In the genomic region with DNA sequence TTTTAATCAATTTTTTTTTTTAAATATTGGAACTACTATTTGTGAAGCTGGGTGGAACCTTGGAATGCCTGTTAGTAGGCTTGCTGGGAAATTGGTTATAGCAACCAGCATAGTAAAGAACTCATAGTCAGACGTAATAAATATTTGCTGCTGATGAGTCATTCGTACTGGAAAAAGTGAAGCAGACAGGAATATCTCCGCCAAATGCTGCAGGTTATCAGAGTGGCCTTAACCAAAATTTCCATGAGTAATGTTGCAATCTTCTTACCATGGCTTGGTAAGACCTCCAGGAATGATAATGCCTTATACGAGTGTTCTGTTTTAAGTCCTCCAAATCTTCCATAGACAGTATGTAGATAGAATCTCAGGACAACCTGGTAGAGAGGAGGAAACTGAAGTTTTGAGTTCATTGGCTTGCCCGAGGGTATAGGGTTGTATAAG, we compare ENCODE assay signal across 2 cellular contexts.
TF ChIP-seq lines count a peak whose summit lies in the region.

No MANE protein-coding gene starts in this region.

TF ChIP-seq in K562, 482 proteins besides CTCF, POLR2A, EP300 and RAD21 (continued from another document and continues in another):
- TF ChIP-seq HNRNPH1 (optimal IDR thresholded peaks at IDR 0.05; ENCODE audit: low read depth, low read length) (no peak), MAFG (tag; conservative IDR thresholded peaks at IDR 0.05) (peak; percentile 21; the same call in 1 of the 2 replicates), EP400 (IDR thresholded peaks at IDR 0.05) (peak; percentile 42), KDM5B (IDR thresholded peaks at IDR 0.05; ENCODE audit: insufficient replicate concordance, low read depth, low read length) (peak; percentile 33), SMARCB1 (IDR thresholded peaks at IDR 0.05; ENCODE audit: insufficient read length, low read depth) (no peak), ZNF146 (CRISPR knock-in tag; IDR thresholded peaks at IDR 0.05; ENCODE audit: unreplicated experiment) (no peak), SMAD1 (IDR thresholded peaks at IDR 0.05; ENCODE audit: low read depth, low read length, partially characterized antibody) (no peak), ATF7 (IDR thresholded peaks at IDR 0.05) (peak; percentile 76), PYGO2 (tag; IDR thresholded peaks at IDR 0.05) (no peak), CCNT2 (IDR thresholded peaks at IDR 0.05; ENCODE audit: borderline replicate concordance, extremely low read depth, insufficient read length, low read depth, low read length) (peak; percentile 79), ZNF316 (IDR thresholded peaks at IDR 0.05) (0 out of 2 replicates have a peak, but pooled peaks have one; percentile 19), JUN (IDR thresholded peaks at IDR 0.05; ENCODE audit: borderline replicate concordance, low read depth, low read length) (peak; percentile 97), JUN (CRISPR knock-in tag; IDR thresholded peaks at IDR 0.05; ENCODE audit: borderline replicate concordance) (no peak), E2F3 (CRISPR knock-in tag; IDR thresholded peaks at IDR 0.05) (no peak), ETS2 (tag; IDR thresholded peaks at IDR 0.05; ENCODE audit: borderline replicate concordance, poor library complexity, severe bottlenecking) (no peak)
- TF ChIP-seq, protein P1, sequence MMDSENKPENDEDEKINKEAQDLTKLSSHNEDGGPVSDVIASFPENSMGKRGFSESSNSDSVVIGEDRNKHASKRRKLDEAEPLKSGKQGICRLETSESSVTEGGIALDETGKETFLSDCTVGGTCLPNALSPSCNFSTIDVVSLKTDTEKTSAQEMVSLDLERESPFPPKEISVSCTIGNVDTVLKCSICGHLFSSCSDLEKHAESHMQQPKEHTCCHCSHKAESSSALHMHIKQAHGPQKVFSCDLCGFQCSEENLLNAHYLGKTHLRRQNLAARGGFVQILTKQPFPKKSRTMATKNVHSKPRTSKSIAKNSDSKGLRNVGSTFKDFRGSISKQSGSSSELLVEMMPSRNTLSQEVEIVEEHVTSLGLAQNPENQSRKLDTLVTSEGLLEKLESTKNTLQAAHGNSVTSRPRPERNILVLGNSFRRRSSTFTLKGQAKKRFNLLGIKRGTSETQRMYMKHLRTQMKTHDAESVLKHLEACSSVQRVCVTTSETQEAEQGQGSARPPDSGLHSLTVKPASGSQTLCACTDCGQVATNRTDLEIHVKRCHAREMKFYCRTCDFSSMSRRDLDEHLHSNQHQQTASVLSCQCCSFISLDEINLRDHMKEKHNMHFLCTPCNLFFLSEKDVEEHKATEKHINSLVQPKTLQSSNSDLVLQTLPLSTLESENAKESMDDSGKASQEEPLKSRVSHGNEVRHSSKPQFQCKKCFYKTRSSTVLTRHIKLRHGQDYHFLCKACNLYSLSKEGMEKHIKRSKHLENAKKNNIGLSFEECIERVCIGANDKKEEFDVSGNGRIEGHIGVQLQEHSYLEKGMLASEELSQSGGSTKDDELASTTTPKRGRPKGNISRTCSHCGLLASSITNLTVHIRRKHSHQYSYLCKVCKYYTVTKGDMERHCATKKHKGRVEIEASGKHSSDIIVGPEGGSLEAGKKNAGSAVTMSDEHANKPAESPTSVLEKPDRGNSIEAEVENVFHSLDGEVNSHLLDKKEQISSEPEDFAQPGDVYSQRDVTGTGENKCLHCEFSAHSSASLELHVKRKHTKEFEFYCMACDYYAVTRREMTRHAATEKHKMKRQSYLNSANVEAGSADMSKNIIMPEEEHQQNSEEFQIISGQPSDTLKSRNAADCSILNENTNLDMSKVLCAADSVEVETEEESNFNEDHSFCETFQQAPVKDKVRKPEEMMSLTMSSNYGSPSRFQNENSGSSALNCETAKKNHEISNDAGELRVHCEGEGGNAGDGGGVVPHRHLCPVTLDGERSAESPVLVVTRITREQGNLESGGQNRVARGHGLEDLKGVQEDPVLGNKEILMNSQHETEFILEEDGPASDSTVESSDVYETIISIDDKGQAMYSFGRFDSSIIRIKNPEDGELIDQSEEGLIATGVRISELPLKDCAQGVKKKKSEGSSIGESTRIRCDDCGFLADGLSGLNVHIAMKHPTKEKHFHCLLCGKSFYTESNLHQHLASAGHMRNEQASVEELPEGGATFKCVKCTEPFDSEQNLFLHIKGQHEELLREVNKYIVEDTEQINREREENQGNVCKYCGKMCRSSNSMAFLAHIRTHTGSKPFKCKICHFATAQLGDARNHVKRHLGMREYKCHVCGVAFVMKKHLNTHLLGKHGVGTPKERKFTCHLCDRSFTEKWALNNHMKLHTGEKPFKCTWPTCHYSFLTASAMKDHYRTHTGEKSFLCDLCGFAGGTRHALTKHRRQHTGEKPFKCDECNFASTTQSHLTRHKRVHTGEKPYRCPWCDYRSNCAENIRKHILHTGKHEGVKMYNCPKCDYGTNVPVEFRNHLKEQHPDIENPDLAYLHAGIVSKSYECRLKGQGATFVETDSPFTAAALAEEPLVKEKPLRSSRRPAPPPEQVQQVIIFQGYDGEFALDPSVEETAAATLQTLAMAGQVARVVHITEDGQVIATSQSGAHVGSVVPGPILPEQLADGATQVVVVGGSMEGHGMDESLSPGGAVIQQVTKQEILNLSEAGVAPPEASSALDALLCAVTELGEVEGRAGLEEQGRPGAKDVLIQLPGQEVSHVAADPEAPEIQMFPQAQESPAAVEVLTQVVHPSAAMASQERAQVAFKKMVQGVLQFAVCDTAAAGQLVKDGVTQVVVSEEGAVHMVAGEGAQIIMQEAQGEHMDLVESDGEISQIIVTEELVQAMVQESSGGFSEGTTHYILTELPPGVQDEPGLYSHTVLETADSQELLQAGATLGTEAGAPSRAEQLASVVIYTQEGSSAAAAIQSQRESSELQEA (IDR thresholded peaks at IDR 0.05; ENCODE audit: low read depth) = no peak
- TF ChIP-seq, protein P2, sequence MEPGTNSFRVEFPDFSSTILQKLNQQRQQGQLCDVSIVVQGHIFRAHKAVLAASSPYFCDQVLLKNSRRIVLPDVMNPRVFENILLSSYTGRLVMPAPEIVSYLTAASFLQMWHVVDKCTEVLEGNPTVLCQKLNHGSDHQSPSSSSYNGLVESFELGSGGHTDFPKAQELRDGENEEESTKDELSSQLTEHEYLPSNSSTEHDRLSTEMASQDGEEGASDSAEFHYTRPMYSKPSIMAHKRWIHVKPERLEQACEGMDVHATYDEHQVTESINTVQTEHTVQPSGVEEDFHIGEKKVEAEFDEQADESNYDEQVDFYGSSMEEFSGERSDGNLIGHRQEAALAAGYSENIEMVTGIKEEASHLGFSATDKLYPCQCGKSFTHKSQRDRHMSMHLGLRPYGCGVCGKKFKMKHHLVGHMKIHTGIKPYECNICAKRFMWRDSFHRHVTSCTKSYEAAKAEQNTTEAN (CRISPR knock-in tag; IDR thresholded peaks at IDR 0.05) = no peak
- TF ChIP-seq, protein P3, sequence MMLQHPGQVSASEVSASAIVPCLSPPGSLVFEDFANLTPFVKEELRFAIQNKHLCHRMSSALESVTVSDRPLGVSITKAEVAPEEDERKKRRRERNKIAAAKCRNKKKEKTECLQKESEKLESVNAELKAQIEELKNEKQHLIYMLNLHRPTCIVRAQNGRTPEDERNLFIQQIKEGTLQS (IDR thresholded peaks at IDR 0.05) = peak; percentile 97
- TF ChIP-seq, protein P3 (CRISPR knock-in tag; conservative IDR thresholded peaks at IDR 0.05) = peak; percentile 76; the same call in 1 of the 2 replicates

TF ChIP-seq in HepG2, 621 proteins besides CTCF, POLR2A, EP300 and RAD21 (continued from another document and continues in another):
- TF ChIP-seq, protein P4, sequence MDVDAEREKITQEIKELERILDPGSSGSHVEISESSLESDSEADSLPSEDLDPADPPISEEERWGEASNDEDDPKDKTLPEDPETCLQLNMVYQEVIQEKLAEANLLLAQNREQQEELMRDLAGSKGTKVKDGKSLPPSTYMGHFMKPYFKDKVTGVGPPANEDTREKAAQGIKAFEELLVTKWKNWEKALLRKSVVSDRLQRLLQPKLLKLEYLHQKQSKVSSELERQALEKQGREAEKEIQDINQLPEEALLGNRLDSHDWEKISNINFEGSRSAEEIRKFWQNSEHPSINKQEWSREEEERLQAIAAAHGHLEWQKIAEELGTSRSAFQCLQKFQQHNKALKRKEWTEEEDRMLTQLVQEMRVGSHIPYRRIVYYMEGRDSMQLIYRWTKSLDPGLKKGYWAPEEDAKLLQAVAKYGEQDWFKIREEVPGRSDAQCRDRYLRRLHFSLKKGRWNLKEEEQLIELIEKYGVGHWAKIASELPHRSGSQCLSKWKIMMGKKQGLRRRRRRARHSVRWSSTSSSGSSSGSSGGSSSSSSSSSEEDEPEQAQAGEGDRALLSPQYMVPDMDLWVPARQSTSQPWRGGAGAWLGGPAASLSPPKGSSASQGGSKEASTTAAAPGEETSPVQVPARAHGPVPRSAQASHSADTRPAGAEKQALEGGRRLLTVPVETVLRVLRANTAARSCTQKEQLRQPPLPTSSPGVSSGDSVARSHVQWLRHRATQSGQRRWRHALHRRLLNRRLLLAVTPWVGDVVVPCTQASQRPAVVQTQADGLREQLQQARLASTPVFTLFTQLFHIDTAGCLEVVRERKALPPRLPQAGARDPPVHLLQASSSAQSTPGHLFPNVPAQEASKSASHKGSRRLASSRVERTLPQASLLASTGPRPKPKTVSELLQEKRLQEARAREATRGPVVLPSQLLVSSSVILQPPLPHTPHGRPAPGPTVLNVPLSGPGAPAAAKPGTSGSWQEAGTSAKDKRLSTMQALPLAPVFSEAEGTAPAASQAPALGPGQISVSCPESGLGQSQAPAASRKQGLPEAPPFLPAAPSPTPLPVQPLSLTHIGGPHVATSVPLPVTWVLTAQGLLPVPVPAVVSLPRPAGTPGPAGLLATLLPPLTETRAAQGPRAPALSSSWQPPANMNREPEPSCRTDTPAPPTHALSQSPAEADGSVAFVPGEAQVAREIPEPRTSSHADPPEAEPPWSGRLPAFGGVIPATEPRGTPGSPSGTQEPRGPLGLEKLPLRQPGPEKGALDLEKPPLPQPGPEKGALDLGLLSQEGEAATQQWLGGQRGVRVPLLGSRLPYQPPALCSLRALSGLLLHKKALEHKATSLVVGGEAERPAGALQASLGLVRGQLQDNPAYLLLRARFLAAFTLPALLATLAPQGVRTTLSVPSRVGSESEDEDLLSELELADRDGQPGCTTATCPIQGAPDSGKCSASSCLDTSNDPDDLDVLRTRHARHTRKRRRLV (CRISPR knock-in tag; IDR thresholded peaks at IDR 0.05) = no peak
- TF ChIP-seq ZNF749 (CRISPR knock-in tag; IDR thresholded peaks at IDR 0.05; ENCODE audit: borderline replicate concordance) (no peak), SUZ12 (IDR thresholded peaks at IDR 0.05; ENCODE audit: low read depth, low read length) (no peak), ETV5 (CRISPR knock-in tag; IDR thresholded peaks at IDR 0.05; ENCODE audit: borderline replicate concordance) (no peak), KLF6 (CRISPR knock-in tag; IDR thresholded peaks at IDR 0.05) (no peak), TCF7L2 (IDR thresholded peaks at IDR 0.05; ENCODE audit: low read depth, low read length) (no peak), ZSCAN20 (CRISPR knock-in tag; IDR thresholded peaks at IDR 0.05; ENCODE audit: borderline replicate concordance) (no peak), NFKB2 (CRISPR knock-in tag; IDR thresholded peaks at IDR 0.05; ENCODE audit: borderline replicate concordance) (no peak), PCBP1 (IDR thresholded peaks at IDR 0.05; ENCODE audit: borderline replicate concordance, low read depth, low read length) (no peak), ZSCAN21 (CRISPR knock-in tag; IDR thresholded peaks at IDR 0.05; ENCODE audit: borderline replicate concordance) (no peak), RFX1 (IDR thresholded peaks at IDR 0.05) (no peak), ZNF446 (CRISPR knock-in tag; IDR thresholded peaks at IDR 0.05) (no peak), HNF4G (IDR thresholded peaks at IDR 0.05; ENCODE audit: borderline replicate concordance, low read depth, low read length) (no peak), HNF4G (CRISPR knock-in tag; IDR thresholded peaks at IDR 0.05; ENCODE audit: borderline replicate concordance, low read depth) (no peak), ZKSCAN8 (CRISPR knock-in tag; IDR thresholded peaks at IDR 0.05; ENCODE audit: borderline replicate concordance) (peak; percentile 27; the same call in 1 of the 2 replicates), ZFP82 (CRISPR knock-in tag; IDR thresholded peaks at IDR 0.05; ENCODE audit: borderline replicate concordance) (no peak), ZNF614 (CRISPR knock-in tag; IDR thresholded peaks at IDR 0.05; ENCODE audit: borderline replicate concordance) (no peak), CREM (IDR thresholded peaks at IDR 0.05) (0 out of 2 replicates have a peak, but pooled peaks have one; percentile 19), CREM (CRISPR knock-in tag; IDR thresholded peaks at IDR 0.05) (no peak), THYN1 (CRISPR knock-in tag; IDR thresholded peaks at IDR 0.05; ENCODE audit: borderline replicate concordance, low read depth) (no peak), ZNF570 (CRISPR knock-in tag; IDR thresholded peaks at IDR 0.05; ENCODE audit: borderline replicate concordance) (no peak), RBFOX2 (IDR thresholded peaks at IDR 0.05; ENCODE audit: low read depth, low read length) (no peak), MZF1 (CRISPR knock-in tag; IDR thresholded peaks at IDR 0.05; ENCODE audit: borderline replicate concordance) (no peak), U2AF2 (IDR thresholded peaks at IDR 0.05; ENCODE audit: low read depth, low read length) (no peak), GPN1 (CRISPR knock-in tag; IDR thresholded peaks at IDR 0.05; ENCODE audit: borderline replicate concordance) (no peak), ATAD3A (CRISPR knock-in tag; IDR thresholded peaks at IDR 0.05) (no peak), ZNF234 (CRISPR knock-in tag; conservative IDR thresholded peaks at IDR 0.05) (no peak), ETV6 (CRISPR knock-in tag; conservative IDR thresholded peaks at IDR 0.05) (no peak), PHB2 (IDR thresholded peaks at IDR 0.05; ENCODE audit: partially characterized antibody) (no peak), TBX3 (IDR thresholded peaks at IDR 0.05; ENCODE audit: borderline replicate concordance) (no peak)
- TF ChIP-seq, protein P5, sequence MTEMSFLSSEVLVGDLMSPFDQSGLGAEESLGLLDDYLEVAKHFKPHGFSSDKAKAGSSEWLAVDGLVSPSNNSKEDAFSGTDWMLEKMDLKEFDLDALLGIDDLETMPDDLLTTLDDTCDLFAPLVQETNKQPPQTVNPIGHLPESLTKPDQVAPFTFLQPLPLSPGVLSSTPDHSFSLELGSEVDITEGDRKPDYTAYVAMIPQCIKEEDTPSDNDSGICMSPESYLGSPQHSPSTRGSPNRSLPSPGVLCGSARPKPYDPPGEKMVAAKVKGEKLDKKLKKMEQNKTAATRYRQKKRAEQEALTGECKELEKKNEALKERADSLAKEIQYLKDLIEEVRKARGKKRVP (CRISPR knock-in tag; IDR thresholded peaks at IDR 0.05) = peak in 1 of 2 experiments; percentile 60; a peak in 2 of 4 replicates
- TF ChIP-seq, protein P6, sequence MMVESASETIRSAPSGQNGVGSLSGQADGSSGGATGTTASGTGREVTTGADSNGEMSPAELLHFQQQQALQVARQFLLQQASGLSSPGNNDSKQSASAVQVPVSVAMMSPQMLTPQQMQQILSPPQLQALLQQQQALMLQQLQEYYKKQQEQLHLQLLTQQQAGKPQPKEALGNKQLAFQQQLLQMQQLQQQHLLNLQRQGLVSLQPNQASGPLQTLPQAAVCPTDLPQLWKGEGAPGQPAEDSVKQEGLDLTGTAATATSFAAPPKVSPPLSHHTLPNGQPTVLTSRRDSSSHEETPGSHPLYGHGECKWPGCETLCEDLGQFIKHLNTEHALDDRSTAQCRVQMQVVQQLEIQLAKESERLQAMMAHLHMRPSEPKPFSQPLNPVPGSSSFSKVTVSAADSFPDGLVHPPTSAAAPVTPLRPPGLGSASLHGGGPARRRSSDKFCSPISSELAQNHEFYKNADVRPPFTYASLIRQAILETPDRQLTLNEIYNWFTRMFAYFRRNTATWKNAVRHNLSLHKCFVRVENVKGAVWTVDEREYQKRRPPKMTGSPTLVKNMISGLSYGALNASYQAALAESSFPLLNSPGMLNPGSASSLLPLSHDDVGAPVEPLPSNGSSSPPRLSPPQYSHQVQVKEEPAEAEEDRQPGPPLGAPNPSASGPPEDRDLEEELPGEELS (CRISPR knock-in tag; IDR thresholded peaks at IDR 0.05) = peak; percentile 32; the same call in 1 of the 2 replicates
